ENCODE assay signal across 24 cellular contexts in the genomic region with DNA sequence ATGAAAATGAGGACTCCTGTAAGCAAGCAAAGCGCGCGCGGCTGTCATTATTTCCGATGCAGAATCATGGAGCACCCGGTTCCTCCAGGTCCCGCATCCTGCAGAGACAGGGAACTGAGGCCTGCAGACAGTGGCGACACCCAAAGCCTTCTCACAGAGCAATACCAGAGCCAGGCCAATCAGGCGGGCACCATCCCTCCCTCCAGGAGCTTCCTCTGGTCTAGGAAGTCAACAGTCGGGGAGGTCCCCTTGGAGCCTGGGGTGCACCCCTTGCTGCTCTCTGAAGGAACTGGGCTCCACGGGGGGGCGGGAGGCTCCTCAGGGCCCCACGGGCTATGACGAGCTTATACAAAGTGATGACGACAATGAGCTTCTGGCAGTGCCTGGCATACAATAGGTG.
DNase-seq lines count a peak whose midpoint lies in the region; FAIRE-seq and TF ChIP-seq lines count a peak whose summit lies in the region.
"Had no signal": no experiment of that assay in that cellular context is flagged by ENCODE, and none has a peak within 500 bp of the region (broad histone marks: within the 10 kb centered on the region; RNA-seq: fewer than 3 reads in every experiment).

No MANE protein-coding gene starts in this region.

- no peaks in the 10 kb centered on the region for H3K27me3 ChIP-seq in sigmoid colon
- no peaks in the 10 kb centered on the region for H3K27me3 ChIP-seq in Karpas-422 (ENCODE audit: low read length)
- peaks cover 0 to 7% (median 0%) of the 10 kb centered on the region in 4 donors for H3K27me3 ChIP-seq in esophagus squamous epithelium
- H3K27me3 ChIP-seq: SJCRH30 had no signal

- H3K9me3 ChIP-seq in SK-N-MC (ENCODE audit: low read depth, low read length), result no peaks in the 10 kb centered on the region
- no peaks in the 10 kb centered on the region for H3K9me3 ChIP-seq in kidney (ENCODE audit: control insufficient read depth in 1 of 2, low read length in 2 of 2)
- H3K9me3 ChIP-seq in sigmoid colon, result no peaks in the 10 kb centered on the region
- H3K9me3 ChIP-seq in Karpas-422 (ENCODE audit: low read length), result no peaks in the 10 kb centered on the region
- no peaks in the 10 kb centered on the region for H3K9me3 ChIP-seq in esophagus squamous epithelium
- H3K9me3 ChIP-seq: BLaER1 treated with 17β-estradiol and CSF1 and Interleukin-3, amounts not matched to agents 10 nM and 100 nM; SJCRH30 had no signal

- H3K4me1 ChIP-seq in kidney (ENCODE audit: control insufficient read depth in 1 of 2, insufficient read depth in 1 of 2, low read depth in 1 of 2, low read length in 2 of 2) (peaks cover 0 to 4% of the 10 kb centered on the region in 2 donors), sigmoid colon (no peaks in the 10 kb centered on the region), Karpas-422 (ENCODE audit: low read length) (0 out of 2 replicates have a peak, but pooled peaks cover 4% of the 10 kb centered on the region), esophagus squamous epithelium (no peaks in the 10 kb centered on the region)
- H3K4me1 ChIP-seq: SJCRH30 had no signal

- DNase-seq in activated CD8-positive, alpha-beta memory T cell treated with anti-CD3 and anti-CD28 coated beads, Interleukin-2, amount 50 U/mL, for 4 hours, result peak; percentile 11
- no peak for DNase-seq in activated CD8-positive, alpha-beta memory T cell treated with anti-CD3 and anti-CD28 coated beads for 24 hours
- no peak for DNase-seq in SK-N-MC (ENCODE audit: low read depth, low spot score)
- peak; percentile 51 for DNase-seq in kidney
- peak; percentile 28 for DNase-seq in sigmoid colon
- DNase-seq in Karpas-422, result no peak
- no peak for DNase-seq in NCI-H226
- DNase-seq in esophagus squamous epithelium (lab: John Stamatoyannopoulos, UW), result no peak
- DNase-seq: GM23248; H9; KG1; NCI-H1092 treated with DMSO at 0.1 percent for 48 hours; NCI-H146; NCI-H2029; NCI-H345; NCI-H524; NCI-H774; NK-92 treated with Interleukin-12 subunit alpha and Interleukin-12 subunit beta, amount 100 ng/mL, for 24 hours; SJCRH30 had no signal

- H3K79me2 ChIP-seq in Karpas-422 (ENCODE audit: low read length), result no peaks in the 10 kb centered on the region

- H3K4me3 ChIP-seq in SK-N-MC (peak overlapping the region; percentile 36), kidney (ENCODE audit: low read length in 2 of 2) (no peak overlapping the region), sigmoid colon (no peak overlapping the region), Karpas-422 (ENCODE audit: low read length) (no peak overlapping the region), esophagus squamous epithelium (no peak overlapping the region)
- H3K4me3 ChIP-seq: BLaER1 treated with 17β-estradiol and CSF1 and Interleukin-3, amounts not matched to agents 10 nM and 100 nM; GM23248; SJCRH30 had no signal

- H3K9me2 ChIP-seq in Karpas-422 (replicated peaks; ENCODE audit: insufficient read depth, low read length), result no peaks in the 10 kb centered on the region

- TF ChIP-seq POLR2A in sigmoid colon (IDR thresholded peaks at IDR 0.05) (no peak), esophagus squamous epithelium (IDR thresholded peaks at IDR 0.05) (no peak)

- H3K36me3 ChIP-seq in SK-N-MC (ENCODE audit: insufficient read depth, low read length) (no peaks in the 10 kb centered on the region), kidney (ENCODE audit: control insufficient read depth in 1 of 2, insufficient read depth in 2 of 2, low read length in 2 of 2) (no peaks in the 10 kb centered on the region), sigmoid colon (no peaks in the 10 kb centered on the region), Karpas-422 (ENCODE audit: insufficient read depth, low read length) (no peaks in the 10 kb centered on the region), esophagus squamous epithelium (no peaks in the 10 kb centered on the region)
- H3K36me3 ChIP-seq: BLaER1 treated with 17β-estradiol and CSF1 and Interleukin-3, amounts not matched to agents 10 nM and 100 nM; SJCRH30 had no signal

- no peak overlapping the region for H3K4me2 ChIP-seq in Karpas-422 (ENCODE audit: low read depth, low read length, poor library complexity, severe bottlenecking)
- H3K4me2 ChIP-seq: BLaER1 treated with 17β-estradiol and CSF1 and Interleukin-3, amounts not matched to agents 10 nM and 100 nM had no signal

- no peak overlapping the region for H2AFZ ChIP-seq in Karpas-422 (ENCODE audit: low read length)
- H2AFZ ChIP-seq: GM23248 had no signal

- H3K27ac ChIP-seq in SK-N-MC (no peak overlapping the region), kidney (ENCODE audit: low read depth in 2 of 2, low read length in 2 of 2) (no peak overlapping the region), sigmoid colon (no peak overlapping the region), Karpas-422 (ENCODE audit: low read length) (no peak overlapping the region), esophagus squamous epithelium (no peak overlapping the region)
- H3K27ac ChIP-seq: 22Rv1; BLaER1 treated with 17β-estradiol and CSF1 and Interleukin-3, amounts not matched to agents 10 nM and 100 nM; GM23248; HL-60; SJCRH30 had no signal

- H3K9ac ChIP-seq in SK-N-MC (ENCODE audit: insufficient read length), result no peak overlapping the region
- H3K9ac ChIP-seq in kidney (ENCODE audit: low read length in 2 of 2), result no peak overlapping the region
- no peak overlapping the region for H3K9ac ChIP-seq in Karpas-422 (ENCODE audit: low read length)
- H3K9ac ChIP-seq: BLaER1 treated with 17β-estradiol and CSF1 and Interleukin-3, amounts not matched to agents 10 nM and 100 nM; GM23248 had no signal

- intact Hi-C loops in kidney (cut with DNase I) (no loop called here), sigmoid colon (cut with DNase I) (no loop called here), esophagus squamous epithelium (cut with DNase I) (no loop called here)

- 0 out of 2 replicates have a peak, but pooled peaks cover 3% of the 10 kb centered on the region for H4K20me1 ChIP-seq in Karpas-422 (ENCODE audit: insufficient read depth, low read depth, low read length)

- TF ChIP-seq CTCF in kidney (IDR thresholded peaks at IDR 0.05; ENCODE audit: borderline replicate concordance, extremely low read depth, insufficient read depth) (no peak), sigmoid colon (IDR thresholded peaks at IDR 0.05) (no peak), esophagus squamous epithelium (IDR thresholded peaks at IDR 0.05) (no peak)

- 92 to 95% methylated on average over 15 of the region's 15 CpGs for WGBS in sigmoid colon, 2 donors
- WGBS in esophagus squamous epithelium, 2 donors, result 84 to 90% methylated on average over 7 to 13 of the region's 15 CpGs

- no peak for TF ChIP-seq EP300 in sigmoid colon (IDR thresholded peaks at IDR 0.05)

- FAIRE-seq in kidney (lab: Jason Lieb, UNC), result no peak
- FAIRE-seq: G401.6, GM12892 had no signal

Comparison
In these comparisons a context has a peak if more than half of its experiments do, and no peak if none do; other contexts are left out.
1. DNase-seq: peak in activated CD8-positive, alpha-beta memory T cell treated with anti-CD3 and anti-CD28 coated beads, Interleukin-2, amount 50 U/mL, for 4 hours (single experiment), kidney (single experiment) and sigmoid colon (single experiment); none in activated CD8-positive, alpha-beta memory T cell treated with anti-CD3 and anti-CD28 coated beads for 24 hours (single experiment), SK-N-MC (single experiment), Karpas-422 (single experiment), NCI-H226 (single experiment) and esophagus squamous epithelium (single experiment).